10 cellular contexts compared by ENCODE assay signal in the genomic region with DNA sequence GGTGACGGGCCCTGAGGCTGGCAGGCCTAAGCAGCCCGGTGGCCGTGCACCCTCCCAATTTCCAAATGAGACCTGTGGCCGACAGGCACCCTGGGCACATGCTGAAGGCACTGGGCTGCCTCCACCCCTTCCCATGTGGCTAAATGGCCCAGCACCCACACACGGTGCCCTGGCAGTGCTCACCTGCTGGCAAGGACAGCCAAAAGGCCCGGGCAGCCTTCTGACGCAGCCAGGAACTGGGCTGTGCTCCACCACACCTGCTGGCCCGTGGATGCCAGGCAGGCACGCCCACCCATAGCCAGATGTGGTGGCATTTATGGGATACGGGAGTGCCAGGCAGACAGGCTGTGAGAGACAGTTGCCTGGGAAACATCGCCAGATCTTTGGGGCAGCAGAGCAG. TPM values are rescaled to one million over a fixed set of nuclear protein-coding genes. Genes with fewer than 3 reads are reported as not detected.
DNase-seq lines count a peak whose midpoint lies in the region; ATAC-seq and TF ChIP-seq lines count a peak whose summit lies in the region.
"Had no signal": no experiment of that assay in that cellular context is flagged by ENCODE, and none has a peak within 500 bp of the region (broad histone marks: within the 10 kb centered on the region; RNA-seq: fewer than 3 reads in every experiment).

No MANE protein-coding gene starts in this region.

- H3K4me3 ChIP-seq in LNCaP clone FGC (ENCODE audit: low read depth, low read length) (no peak overlapping the region), iPS-20b (ENCODE audit: low read length) (no peak overlapping the region), spleen (peak overlapping the region in 2 of 8 donors; percentile 43 to 70)

- DNase-seq in LNCaP clone FGC (ENCODE audit: low read depth) (peak; percentile 26), spleen (peak; percentile 85), SIG-M5 treated with dmso at 0.1 percent for 504 hours (lab: John Stamatoyannopoulos, UW; ENCODE audit: unreplicated experiment) (no peak), NCI-H82 (lab: John Stamatoyannopoulos, UW) (no peak), omental fat pad (ENCODE audit: low spot score) (no peak), NCI-H146 treated with DMSO at 0.1 percent for 48 hours (lab: John Stamatoyannopoulos, UW; ENCODE audit: unreplicated experiment) (no peak)

- H3K4me3 Mint-ChIP-seq in activated T-helper 17 cell treated with anti-CD3 and anti-CD28 coated beads, Interleukin-2, amount 50 U/mL, for 72 hours, result peak overlapping the region; percentile 95

- no peaks in the 10 kb centered on the region for H3K27me3 Mint-ChIP-seq in activated T-helper 17 cell treated with anti-CD3 and anti-CD28 coated beads, Interleukin-2, amount 50 U/mL, for 72 hours

- H3K9me3 Mint-ChIP-seq in activated T-helper 17 cell treated with anti-CD3 and anti-CD28 coated beads, Interleukin-2, amount 50 U/mL, for 72 hours, result no peaks in the 10 kb centered on the region
- H3K9me3 Mint-ChIP-seq: nephron progenitor cell had no signal

- 67 to 80% (median 76%) methylated on average over 4 to 11 of the region's 11 CpGs for WGBS in spleen, 5 donors

- H3K4me1 ChIP-seq in iPS-20b (ENCODE audit: insufficient read depth, low read length), result no peaks in the 10 kb centered on the region
- H3K4me1 ChIP-seq in spleen, result peaks cover 19 to 81% (median 56%) of the 10 kb centered on the region in 6 donors

- peak overlapping the region; percentile 94 for H3K27ac Mint-ChIP-seq in activated T-helper 17 cell treated with anti-CD3 and anti-CD28 coated beads, Interleukin-2, amount 50 U/mL, for 72 hours
- H3K27ac Mint-ChIP-seq: nephron progenitor cell had no signal

- no peaks in the 10 kb centered on the region for H3K27me3 ChIP-seq in iPS-20b (ENCODE audit: insufficient read depth, low read length)
- no peaks in the 10 kb centered on the region for H3K27me3 ChIP-seq in spleen (replicated peaks in 1 of 7)

- peaks cover 4% of the 10 kb centered on the region for H3K4me1 Mint-ChIP-seq in activated T-helper 17 cell treated with anti-CD3 and anti-CD28 coated beads, Interleukin-2, amount 50 U/mL, for 72 hours

- H3K36me3 ChIP-seq in iPS-20b (ENCODE audit: insufficient read depth, low read depth, low read length) (no peaks in the 10 kb centered on the region), spleen (no peaks in the 10 kb centered on the region)
- H3K36me3 ChIP-seq: HAP-1 had no signal

- ATAC-seq in activated T-helper 17 cell treated with anti-CD3 and anti-CD28 coated beads, Interleukin-2, amount 50 U/mL, for 72 hours (replicated peaks), result no peak
- ATAC-seq in omental fat pad (ENCODE audit: low FRiP score), result no peak

- no peak for TF ChIP-seq POLR2A in spleen (IDR thresholded peaks at IDR 0.05)

- intact Hi-C loops in spleen (cut with DNase I; ENCODE audit: low total_unique reads), result loop anchor here (5.0 kb wide), 2 partner anchors 114 to 349 kb away; no protein-coding TSS in a partner anchor

- peak overlapping the region; percentile 66; the same call in 1 of the 2 replicates for H3K9ac ChIP-seq in iPS-20b (ENCODE audit: low read depth, low read length)

- H3K9me3 ChIP-seq in iPS-20b (ENCODE audit: insufficient read depth, low read depth, low read length) (no peaks in the 10 kb centered on the region), spleen (no peaks in the 10 kb centered on the region)
- H3K9me3 ChIP-seq: HAP-1 had no signal

- H3K27ac ChIP-seq in iPS-20b (ENCODE audit: low read length), result no peak overlapping the region
- peak overlapping the region; percentile 76 to 90 (median 86) for H3K27ac ChIP-seq in spleen

- no peaks in the 10 kb centered on the region for H3K36me3 Mint-ChIP-seq in activated T-helper 17 cell treated with anti-CD3 and anti-CD28 coated beads, Interleukin-2, amount 50 U/mL, for 72 hours (ENCODE audit: low read depth)

- TF ChIP-seq CTCF in LNCaP clone FGC (IDR thresholded peaks at IDR 0.05; ENCODE audit: control insufficient read depth, extremely low read depth, insufficient read depth), result no peak
- TF ChIP-seq CTCF in spleen (IDR thresholded peaks at IDR 0.05 in 8 of 11, conservative IDR thresholded peaks at IDR 0.05 in 3 of 11), result no peak
- no peak for TF ChIP-seq CTCF in omental fat pad (IDR thresholded peaks at IDR 0.05)

RNA-seq across cellular contexts. Expression of a gene that starts 4.0 kb away (rescaled TPM):
- 10 to 100 TPM; 56.7 to 68.3 TPM for total RNA-seq in activated T-helper 17 cell treated with anti-CD3 and anti-CD28 coated beads, Interleukin-2, amount 50 U/mL, for 72 hours
- total RNA-seq in spleen, result 10 to 100 TPM; 20.6 to 64.0 (median 46.6) TPM
- 100 to 1,000 TPM in 1 of 3 donors, 10 to 100 TPM in 2; 66.8 to 113 (median 94.1) TPM for polyA plus RNA-seq in spleen
- total RNA-seq in omental fat pad, result 10 to 100 TPM; 14.2 to 24.9 (median 21.8) TPM

RNA-seq across cellular contexts. Expression of a gene that starts 29.5 kb away (rescaled TPM):
- total RNA-seq in activated T-helper 17 cell treated with anti-CD3 and anti-CD28 coated beads, Interleukin-2, amount 50 U/mL, for 72 hours, result 10 to 100 TPM; 39.5 to 52.1 TPM
- total RNA-seq in spleen, result 10 to 100 TPM; 47.4 to 100.0 (median 64.0) TPM
- 10 to 100 TPM in 1 of 3 donors, 1 to 10 TPM in 2; 4.4 to 16.8 (median 6.5) TPM for polyA plus RNA-seq in spleen
- 10 to 100 TPM; 35.3 to 54.0 (median 47.3) TPM for total RNA-seq in omental fat pad

Comparison
In these comparisons a context has a peak if more than half of its experiments do, and no peak if none do; other contexts are left out.
1. DNase-seq: peak in LNCaP clone FGC (single experiment) and spleen (single experiment); none in SIG-M5 treated with dmso at 0.1 percent for 504 hours (single experiment), NCI-H82 (single experiment), omental fat pad (single experiment) and NCI-H146 treated with DMSO at 0.1 percent for 48 hours (single experiment).